ENCODE assay signal across 13 cellular contexts in genomic region chr4:38757945-38758344, GRCh38. TPM values are rescaled to one million over a fixed set of nuclear protein-coding genes. Genes with fewer than 3 reads are reported as not detected.
DNase-seq lines count a peak whose midpoint lies in the region; ATAC-seq and TF ChIP-seq lines count a peak whose summit lies in the region.
"Had no signal": no experiment of that assay in that cellular context is flagged by ENCODE, and none has a peak within 500 bp of the region (broad histone marks: within the 10 kb centered on the region; RNA-seq: fewer than 3 reads in every experiment).

No MANE protein-coding gene starts in this region.

- H3K9me3 ChIP-seq in OCI-LY3 (ENCODE audit: insufficient read depth, low read length) = peaks cover 6% of the 10 kb centered on the region; the same call in 1 of the 2 replicates
- H3K9me3 ChIP-seq in upper lobe of right lung = no peaks in the 10 kb centered on the region
- H3K9me3 ChIP-seq: tibial artery had no signal

- H3K27ac ChIP-seq in OCI-LY3 (ENCODE audit: low read length) (no peak overlapping the region; the same call in 1 of the 2 replicates), upper lobe of right lung (no peak overlapping the region)
- H3K27ac ChIP-seq: epithelial cell of prostate, tibial artery had no signal

- no peak for ATAC-seq in upper lobe of right lung
- no peak for ATAC-seq in GM19452 (IDR thresholded peaks at IDR 0.05; ENCODE audit: unreplicated experiment)
- no peak for ATAC-seq in sciatic nerve
- ATAC-seq: CD8-positive, alpha-beta T cell had no signal

- no peaks in the 10 kb centered on the region for H4K20me1 ChIP-seq in OCI-LY3 (ENCODE audit: insufficient read depth, low read length)

- H3K27ac Mint-ChIP-seq in activated naive CD4-positive, alpha-beta T cell treated with anti-CD3 and anti-CD28 coated beads, Interleukin-2, amount 10 ng/mL, durations not matched to agents 7 days and 5 days = no peak overlapping the region
- H3K27ac Mint-ChIP-seq in glutamatergic neuron (ENCODE audit: unreplicated experiment) = no peak overlapping the region
- H3K27ac Mint-ChIP-seq: activated naive CD4-positive, alpha-beta T cell treated with anti-CD3 and anti-CD28 coated beads, Interleukin-2, amount 50 U/mL, for 24 hours; CD8-positive, alpha-beta T cell had no signal

- H3K4me3 ChIP-seq in OCI-LY3 (ENCODE audit: low read length) = no peak overlapping the region
- H3K4me3 ChIP-seq in upper lobe of right lung = no peak overlapping the region
- H3K4me3 ChIP-seq: tibial artery had no signal

- H3K36me3 ChIP-seq in OCI-LY3 (replicated peaks; ENCODE audit: low read depth, low read length) (no peaks in the 10 kb centered on the region), upper lobe of right lung (no peaks in the 10 kb centered on the region)
- H3K36me3 ChIP-seq: tibial artery had no signal

- H3K27me3 ChIP-seq in OCI-LY3 (ENCODE audit: low read depth, low read length) (no peaks in the 10 kb centered on the region), upper lobe of right lung (no peaks in the 10 kb centered on the region)
- H3K27me3 ChIP-seq: tibial artery had no signal

- TF ChIP-seq CTCF in OCI-LY3 (IDR thresholded peaks at IDR 0.05; ENCODE audit: low read depth, low read length) (peak; percentile 67), glutamatergic neuron (IDR thresholded peaks at IDR 0.05; ENCODE audit: partially characterized antibody, unreplicated experiment) (peak; percentile 22), upper lobe of right lung (IDR thresholded peaks at IDR 0.05) (peak; percentile 23)

- H3K79me2 ChIP-seq in OCI-LY3 (ENCODE audit: low read length) = 0 out of 2 replicates have a peak, but pooled peaks cover 2% of the 10 kb centered on the region

- no peak overlapping the region for H3K9ac ChIP-seq in OCI-LY3 (ENCODE audit: low read length)

- no peak overlapping the region for H3K4me3 Mint-ChIP-seq in activated naive CD4-positive, alpha-beta T cell treated with anti-CD3 and anti-CD28 coated beads, Interleukin-2, amount 10 ng/mL, durations not matched to agents 7 days and 5 days
- no peak overlapping the region for H3K4me3 Mint-ChIP-seq in glutamatergic neuron (ENCODE audit: unreplicated experiment)
- H3K4me3 Mint-ChIP-seq: activated naive CD4-positive, alpha-beta T cell treated with anti-CD3 and anti-CD28 coated beads, Interleukin-2, amount 50 U/mL, for 24 hours; CD8-positive, alpha-beta T cell had no signal

- peaks cover 46% of the 10 kb centered on the region for H3K4me1 Mint-ChIP-seq in activated naive CD4-positive, alpha-beta T cell treated with anti-CD3 and anti-CD28 coated beads, Interleukin-2, amount 10 ng/mL, durations not matched to agents 7 days and 5 days
- peaks cover 4% of the 10 kb centered on the region for H3K4me1 Mint-ChIP-seq in glutamatergic neuron (ENCODE audit: low read depth, unreplicated experiment)

- CTCF ChIA-PET in activated naive CD4-positive, alpha-beta T cell treated with anti-CD3 and anti-CD28 coated beads, Interleukin-2, amount 10 ng/mL, durations not matched to agents 7 days and 5 days (lab: Charles Lee) = interaction anchor here (0.6 to 9.5 kb wide), 16 partner anchors 13 to 424 kb away, joined by 3 to 121 read pairs (median 4); partner anchors contain the start of genes TLR1, TLR10 and TLR6

- H3K9me3 Mint-ChIP-seq in activated naive CD4-positive, alpha-beta T cell treated with anti-CD3 and anti-CD28 coated beads, Interleukin-2, amount 10 ng/mL, durations not matched to agents 7 days and 5 days = peaks cover 3% of the 10 kb centered on the region
- no peaks in the 10 kb centered on the region for H3K9me3 Mint-ChIP-seq in glutamatergic neuron (ENCODE audit: unreplicated experiment)
- H3K9me3 Mint-ChIP-seq: activated naive CD4-positive, alpha-beta T cell treated with anti-CD3 and anti-CD28 coated beads, Interleukin-2, amount 50 U/mL, for 24 hours; CD8-positive, alpha-beta T cell had no signal

- peaks cover 8% of the 10 kb centered on the region for H3K36me3 Mint-ChIP-seq in activated naive CD4-positive, alpha-beta T cell treated with anti-CD3 and anti-CD28 coated beads, Interleukin-2, amount 10 ng/mL, durations not matched to agents 7 days and 5 days
- no peaks in the 10 kb centered on the region for H3K36me3 Mint-ChIP-seq in glutamatergic neuron (ENCODE audit: unreplicated experiment)
- H3K36me3 Mint-ChIP-seq: activated naive CD4-positive, alpha-beta T cell treated with anti-CD3 and anti-CD28 coated beads, Interleukin-2, amount 50 U/mL, for 24 hours; CD8-positive, alpha-beta T cell had no signal

- H3K27me3 Mint-ChIP-seq in activated naive CD4-positive, alpha-beta T cell treated with anti-CD3 and anti-CD28 coated beads, Interleukin-2, amount 10 ng/mL, durations not matched to agents 7 days and 5 days = no peaks in the 10 kb centered on the region
- no peaks in the 10 kb centered on the region for H3K27me3 Mint-ChIP-seq in glutamatergic neuron (ENCODE audit: unreplicated experiment)
- H3K27me3 Mint-ChIP-seq: activated naive CD4-positive, alpha-beta T cell treated with anti-CD3 and anti-CD28 coated beads, Interleukin-2, amount 50 U/mL, for 24 hours had no signal

- H2AFZ ChIP-seq in OCI-LY3 (ENCODE audit: low read depth, low read length) = 0 out of 2 replicates have a peak overlapping the region, but pooled peaks have one; percentile 8

- H3K4me1 ChIP-seq in OCI-LY3 (ENCODE audit: low read length) (peaks cover 55% of the 10 kb centered on the region), upper lobe of right lung (peaks cover 4% of the 10 kb centered on the region)

- peak; percentile 40 for DNase-seq in activated naive CD4-positive, alpha-beta T cell treated with anti-CD3 and anti-CD28 coated beads, Interleukin-2, amount 10 ng/mL, durations not matched to agents 7 days and 5 days
- no peak for DNase-seq in activated naive CD4-positive, alpha-beta T cell treated with Interleukin-2 at 50 U/mL for 16 hours
- DNase-seq in glutamatergic neuron (no peak), upper lobe of right lung (no peak), sciatic nerve (ENCODE audit: low spot score) (no peak)
- DNase-seq in activated CD8-positive, alpha-beta memory T cell treated with anti-CD3 and anti-CD28 coated beads, Interleukin-2, amount 50 U/mL, for 48 hours = no peak
- DNase-seq: CD8-positive, alpha-beta T cell; NCI-H2171; tibial artery had no signal

- 0 out of 2 replicates have a peak overlapping the region, but pooled peaks have one; percentile 1 for H3K4me2 ChIP-seq in OCI-LY3 (ENCODE audit: low read length)

- intact Hi-C loops in upper lobe of right lung (cut with DNase I) = no loop called here
- intact Hi-C loops in sciatic nerve (cut with DNase I) = no loop called here

RNA-seq across cellular contexts. Expression of gene TLR10, which starts 24.8 kb away (rescaled TPM):
- total RNA-seq in glutamatergic neuron (ENCODE audit: unreplicated experiment) (not detected), upper lobe of right lung (0.78 TPM), sciatic nerve (1.6 TPM)

RNA-seq across cellular contexts. Expression of gene TLR1, which starts 46.6 kb away (rescaled TPM):
- total RNA-seq in glutamatergic neuron (ENCODE audit: unreplicated experiment) = not detected
- total RNA-seq in upper lobe of right lung = 26.4 TPM
- 28.9 TPM for total RNA-seq in sciatic nerve

Comparison
In these comparisons a context has a peak if more than half of its experiments do, and no peak if none do; other contexts are left out.
1. RNA of gene TLR1, which starts 46.6 kb away (total RNA-seq): 28.9 TPM in sciatic nerve (single experiment) and 26.4 TPM in upper lobe of right lung (single experiment); not detected in glutamatergic neuron (single experiment); every median in the first group is over 10 times any median in the second.
2. Peak in every context shown above with its lines, with median percentiles within 50 percentile points of each other: CTCF ChIP-seq.